ENCODE assay signal across 8 cellular contexts in the genomic region with DNA sequence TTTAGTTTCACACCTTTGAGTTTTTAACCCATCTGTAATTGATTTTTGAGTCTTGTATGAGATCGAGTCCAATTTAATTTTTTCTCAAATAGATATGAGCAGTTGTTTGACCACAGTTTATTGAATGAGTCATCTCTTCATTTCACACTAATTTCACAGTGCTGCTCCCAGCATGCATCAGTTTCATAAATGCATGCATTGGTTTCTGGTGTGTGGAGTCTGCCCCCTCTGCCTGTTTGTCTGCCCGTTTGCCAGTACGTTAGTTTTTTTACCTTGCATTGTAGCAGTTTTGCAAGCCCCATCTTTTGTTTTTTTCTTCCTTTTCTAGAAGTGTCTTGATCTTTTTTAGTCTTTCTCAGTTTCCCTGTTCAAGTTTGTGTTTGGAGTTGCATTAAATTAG.
DNase-seq lines count a peak whose midpoint lies in the region; ATAC-seq lines count a peak whose summit lies in the region.

No MANE protein-coding gene starts in this region.

- H3K9me3 Mint-ChIP-seq in stimulated activated naive B cell treated with anti-CD40 and anti-IgM and Interleukin-4, amounts not matched to agents 10 μg/mL and 1 μg/mL and 100 μg/mL, for 72 hours, result peaks cover 0 to 3% of the 10 kb centered on the region in 2 donors

- H3K27me3 Mint-ChIP-seq in stimulated activated naive B cell treated with anti-CD40 and anti-IgM and Interleukin-4, amounts not matched to agents 10 μg/mL and 1 μg/mL and 100 μg/mL, for 72 hours, result no peaks in the 10 kb centered on the region

- peaks cover 21 to 29% of the 10 kb centered on the region in 2 donors for H3K4me1 Mint-ChIP-seq in stimulated activated naive B cell treated with anti-CD40 and anti-IgM and Interleukin-4, amounts not matched to agents 10 μg/mL and 1 μg/mL and 100 μg/mL, for 72 hours

- peak overlapping the region; percentile 20 for H3K27ac Mint-ChIP-seq in stimulated activated naive B cell treated with anti-CD40 and anti-IgM and Interleukin-4, amounts not matched to agents 10 μg/mL and 1 μg/mL and 100 μg/mL, for 72 hours

- peak; percentile 98 for ATAC-seq in HG02623 (IDR thresholded peaks at IDR 0.05; ENCODE audit: unreplicated experiment)
- peak; percentile 99 to 100 for ATAC-seq in stimulated activated naive B cell treated with anti-CD40 and anti-IgM and Interleukin-4, amounts not matched to agents 10 μg/mL and 1 μg/mL and 100 μg/mL, for 72 hours (replicated peaks)

- DNase-seq in activated CD8-positive, alpha-beta memory T cell treated with anti-CD3 and anti-CD28 coated beads for 24 hours, result peak; percentile 64
- no peak for DNase-seq in activated CD8-positive, alpha-beta memory T cell treated with anti-CD3 and anti-CD28 coated beads, Interleukin-2, amount 50 U/mL, for 48 hours
- DNase-seq in NAMALWA (ENCODE audit: low spot score), result peak; percentile 78
- DNase-seq in activated CD4-positive, alpha-beta T cell treated with anti-CD3 and anti-CD28 coated beads for 1 hour, result peak; percentile 12
- no peak for DNase-seq in epithelial cell of prostate (ENCODE audit: low read depth, low spot score)
- peak; percentile 40 for DNase-seq in stimulated activated naive B cell treated with anti-CD40 and anti-IgM and Interleukin-4, amounts not matched to agents 10 μg/mL and 1 μg/mL and 100 μg/mL, for 72 hours
- DNase-seq in NCI-H526 treated with DMSO at 0.1 percent for 48 hours (lab: John Stamatoyannopoulos, UW), result no peak

- peak overlapping the region; percentile 31 for H3K27ac ChIP-seq in epithelial cell of prostate

- peak overlapping the region; percentile 66 to 72 for H3K4me3 Mint-ChIP-seq in stimulated activated naive B cell treated with anti-CD40 and anti-IgM and Interleukin-4, amounts not matched to agents 10 μg/mL and 1 μg/mL and 100 μg/mL, for 72 hours

- peaks cover 0 to 11% of the 10 kb centered on the region in 2 donors for H3K36me3 Mint-ChIP-seq in stimulated activated naive B cell treated with anti-CD40 and anti-IgM and Interleukin-4, amounts not matched to agents 10 μg/mL and 1 μg/mL and 100 μg/mL, for 72 hours

Comparison
In these comparisons a context has a peak if more than half of its experiments do, and no peak if none do; other contexts are left out.
1. DNase-seq: peak in activated CD8-positive, alpha-beta memory T cell treated with anti-CD3 and anti-CD28 coated beads for 24 hours (single experiment), NAMALWA (single experiment), activated CD4-positive, alpha-beta T cell treated with anti-CD3 and anti-CD28 coated beads for 1 hour (single experiment) and stimulated activated naive B cell treated with anti-CD40 and anti-IgM and Interleukin-4, amounts not matched to agents 10 μg/mL and 1 μg/mL and 100 μg/mL, for 72 hours (single experiment); none in activated CD8-positive, alpha-beta memory T cell treated with anti-CD3 and anti-CD28 coated beads, Interleukin-2, amount 50 U/mL, for 48 hours (single experiment), epithelial cell of prostate (single experiment) and NCI-H526 treated with DMSO at 0.1 percent for 48 hours (single experiment).